ENCODE assay signal across 11 cellular contexts in genomic region chr12:93790472-93791152, GRCh38.
A peak's percentile ranks its signal among the peaks of the same experiment; 100 is the strongest.
DNase-seq lines count a peak whose midpoint lies in the region; TF ChIP-seq lines count a peak whose summit lies in the region.
"Had no signal": no experiment of that assay in that cellular context is flagged by ENCODE, and none has a peak within 500 bp of the region (broad histone marks: within the 10 kb centered on the region; RNA-seq: fewer than 3 reads in every experiment).

No MANE protein-coding gene starts in this region.

- H3K9me3 Mint-ChIP-seq in CD8-positive, alpha-beta memory T cell = no peaks in the 10 kb centered on the region

- peak; percentile 16 for DNase-seq in activated T-cell treated with anti-CD3 and anti-CD28 coated beads for 1 hour (ENCODE audit: low read depth)
- DNase-seq in activated T-cell treated with anti-CD3 and anti-CD28 coated beads, Interleukin-2, amount 50 U/mL, for 1 hour = no peak
- peak; percentile 94 for DNase-seq in brain microvascular endothelial cell
- DNase-seq in renal cortical epithelial cell (ENCODE audit: low read depth) = peak; percentile 75
- DNase-seq in posterior cingulate gyrus = no peak
- DNase-seq in middle frontal gyrus (ENCODE audit: extremely low spot score, low spot score) = no peak
- DNase-seq in CD8-positive, alpha-beta memory T cell = no peak
- DNase-seq: BE2C, NCI-H1105, nephron progenitor cell had no signal

- H3K4me3 ChIP-seq in brain microvascular endothelial cell (ENCODE audit: low read depth, low read length) = no peak overlapping the region
- H3K4me3 ChIP-seq in CD8-positive, alpha-beta memory T cell (ENCODE audit: low read length) = no peak overlapping the region

- H3K4me1 ChIP-seq in CD8-positive, alpha-beta memory T cell (ENCODE audit: insufficient read depth, low read length) = peaks cover 6% of the 10 kb centered on the region

- peak overlapping the region; percentile 67 for H3K27ac ChIP-seq in brain microvascular endothelial cell
- H3K27ac ChIP-seq in CD8-positive, alpha-beta memory T cell (ENCODE audit: low read depth, low read length) = no peak overlapping the region

- CTCF ChIA-PET in CD8-positive, alpha-beta memory T cell (lab: Charles Lee) = no interaction called here

- intact Hi-C loops in posterior cingulate gyrus (cut with DNase I) = no loop called here

- H3K27ac Mint-ChIP-seq in CD8-positive, alpha-beta memory T cell = no peak overlapping the region
- H3K27ac Mint-ChIP-seq: nephron progenitor cell had no signal

- H3K4me1 Mint-ChIP-seq in CD8-positive, alpha-beta memory T cell = peaks cover 18 to 26% (median 18%) of the 10 kb centered on the region in 3 donors

- H3K36me3 Mint-ChIP-seq in CD8-positive, alpha-beta memory T cell = peaks cover 2 to 5% (median 3%) of the 10 kb centered on the region in 3 donors

- POLR2A ChIA-PET in CD8-positive, alpha-beta memory T cell (lab: Charles Lee) = no interaction called here

- no peak overlapping the region for H3K4me3 Mint-ChIP-seq in CD8-positive, alpha-beta memory T cell
- H3K4me3 Mint-ChIP-seq: nephron progenitor cell had no signal

- H3K27me3 ChIP-seq in brain microvascular endothelial cell (replicated peaks) = no peaks in the 10 kb centered on the region
- no peaks in the 10 kb centered on the region for H3K27me3 ChIP-seq in CD8-positive, alpha-beta memory T cell (ENCODE audit: insufficient read depth, low read length, poor library complexity, severe bottlenecking)
- H3K27me3 ChIP-seq: BE2C had no signal

- H3K27me3 Mint-ChIP-seq in CD8-positive, alpha-beta memory T cell = peaks cover 0 to 1% of the 10 kb centered on the region in 2 donors

- H3K9me3 ChIP-seq in CD8-positive, alpha-beta memory T cell (ENCODE audit: low read length) = no peaks in the 10 kb centered on the region
- H3K9me3 ChIP-seq: BE2C had no signal

- no peaks in the 10 kb centered on the region for H3K36me3 ChIP-seq in brain microvascular endothelial cell (replicated peaks)
- no peaks in the 10 kb centered on the region for H3K36me3 ChIP-seq in CD8-positive, alpha-beta memory T cell (ENCODE audit: insufficient read depth, low read length)
- H3K36me3 ChIP-seq: BE2C had no signal

- TF ChIP-seq CTCF in brain microvascular endothelial cell (IDR thresholded peaks at IDR 0.05; ENCODE audit: low read depth, low read length, missing control alignments) = no peak

- in situ Hi-C loops in brain microvascular endothelial cell (cut with HindIII; ENCODE audit: low pct_ligation_motif_present, low sequenced_read_pairs) = no loop called here

TF ChIP-seq in PFSK-1, 5 proteins besides CTCF, POLR2A, EP300 and RAD21:
- TF ChIP-seq POLR2AphosphoS5 (IDR thresholded peaks at IDR 0.05; ENCODE audit: low read depth, low read length) = no peak; the same call in 1 of the 2 replicates
- peak in 1 of 2 experiments; percentile 57; a peak in 1 of 4 replicates for TF ChIP-seq REST (IDR thresholded peaks at IDR 0.05; ENCODE audit: insufficient read depth in 1 of 2, low read depth in 2 of 2, low read length in 2 of 2)
- TF ChIP-seq SIN3A (IDR thresholded peaks at IDR 0.05; ENCODE audit: borderline replicate concordance, insufficient read depth, low read length) = peak; percentile 85; the same call in 1 of the 2 replicates
- TF ChIP-seq FOXP2 (optimal IDR thresholded peaks at IDR 0.05; ENCODE audit: borderline replicate concordance, extremely low read depth, extremely low read length, insufficient read depth) = no peak

Comparison
In these comparisons a context has a peak if more than half of its experiments do, and no peak if none do; other contexts are left out.
1. DNase-seq: peak in activated T-cell treated with anti-CD3 and anti-CD28 coated beads for 1 hour (single experiment), brain microvascular endothelial cell (single experiment) and renal cortical epithelial cell (single experiment); none in activated T-cell treated with anti-CD3 and anti-CD28 coated beads, Interleukin-2, amount 50 U/mL, for 1 hour (single experiment), posterior cingulate gyrus (0 of 10), middle frontal gyrus (single experiment) and CD8-positive, alpha-beta memory T cell (0 of 5).